ENCODE assay signal across 17 cellular contexts in the genomic region with DNA sequence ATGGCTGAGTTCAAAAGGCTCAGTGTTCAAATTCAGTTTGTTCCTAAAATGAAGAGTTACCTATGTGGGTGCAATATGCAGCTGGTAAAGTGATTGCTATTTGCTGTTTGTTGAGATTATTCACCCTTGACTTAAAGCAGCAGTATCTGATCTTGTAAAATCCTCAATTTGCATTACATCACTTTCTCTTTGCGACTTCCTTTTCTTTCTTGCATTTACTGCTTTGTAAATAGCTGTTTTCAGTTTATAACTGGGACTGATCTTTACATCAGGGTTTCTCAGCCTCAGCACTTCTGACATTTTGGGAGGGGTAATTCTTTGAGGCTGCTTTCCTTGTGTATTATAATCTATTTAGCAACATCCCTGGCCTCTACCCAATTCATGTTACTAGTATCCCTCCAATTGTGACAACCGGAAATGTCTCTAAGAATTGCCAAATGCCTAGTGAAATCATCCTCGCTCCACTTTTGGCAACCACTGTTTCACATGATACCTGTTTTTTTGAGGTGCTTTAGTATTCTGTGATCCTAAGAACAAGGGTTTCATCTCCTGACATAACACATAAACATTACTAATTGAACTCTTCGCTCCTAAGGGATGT.
DNase-seq lines count a peak whose midpoint lies in the region; ATAC-seq, FAIRE-seq and TF ChIP-seq lines count a peak whose summit lies in the region.
"Had no signal": no experiment of that assay in that cellular context is flagged by ENCODE, and none has a peak within 500 bp of the region (broad histone marks: within the 10 kb centered on the region; RNA-seq: fewer than 3 reads in every experiment).

No MANE protein-coding gene starts in this region.

- peak overlapping the region in 6 of 11 experiments; percentile 13 to 53 (median 32); a peak in 10 of 22 replicates for H3K4me2 ChIP-seq in BLaER1 treated with 17β-estradiol and CSF1 and Interleukin-3, amounts not matched to agents 10 nM and 100 nM

- H3K4me3 ChIP-seq in BLaER1 treated with 17β-estradiol and CSF1 and Interleukin-3, amounts not matched to agents 10 nM and 100 nM: no peak overlapping the region
- no peak overlapping the region for H3K4me3 ChIP-seq in LNCaP clone FGC (ENCODE audit: low read depth, low read length)
- H3K4me3 ChIP-seq: esophagus muscularis mucosa had no signal

- no peaks in the 10 kb centered on the region for H3K9me3 Mint-ChIP-seq in central memory CD8-positive, alpha-beta T cell
- H3K9me3 Mint-ChIP-seq: naive thymus-derived CD8-positive, alpha-beta T cell had no signal

- peaks cover 24% of the 10 kb centered on the region for H3K36me3 Mint-ChIP-seq in central memory CD8-positive, alpha-beta T cell (ENCODE audit: insufficient read depth)

- FAIRE-seq in RCC 7860 (lab: Jason Lieb, UNC): no peak
- no peak for FAIRE-seq in urothelium cell line (lab: Jason Lieb, UNC)

- TF ChIP-seq CTCF in LNCaP clone FGC (IDR thresholded peaks at IDR 0.05; ENCODE audit: control insufficient read depth, extremely low read depth, insufficient read depth): no peak

- no peak overlapping the region for H3K4me3 Mint-ChIP-seq in central memory CD8-positive, alpha-beta T cell
- H3K4me3 Mint-ChIP-seq: naive thymus-derived CD8-positive, alpha-beta T cell had no signal

- no peaks in the 10 kb centered on the region for H3K9me3 ChIP-seq in BLaER1 treated with 17β-estradiol and CSF1 and Interleukin-3, amounts not matched to agents 10 nM and 100 nM (replicated peaks in 1 of 11)
- H3K9me3 ChIP-seq: esophagus muscularis mucosa had no signal

- peaks cover 50 to 80% (median 61%) of the 10 kb centered on the region in 11 experiments for H3K36me3 ChIP-seq in BLaER1 treated with 17β-estradiol and CSF1 and Interleukin-3, amounts not matched to agents 10 nM and 100 nM

- peak; percentile 62 for ATAC-seq in GM18867 (IDR thresholded peaks at IDR 0.05; ENCODE audit: unreplicated experiment)
- no peak for ATAC-seq in central memory CD8-positive, alpha-beta T cell (replicated peaks; ENCODE audit: extremely low read depth, poor library complexity, severe bottlenecking)
- ATAC-seq in HG02759 (IDR thresholded peaks at IDR 0.05; ENCODE audit: unreplicated experiment): no peak
- ATAC-seq: naive thymus-derived CD8-positive, alpha-beta T cell had no signal

- H3K9ac ChIP-seq in BLaER1 treated with 17β-estradiol and CSF1 and Interleukin-3, amounts not matched to agents 10 nM and 100 nM: no peak overlapping the region

- DNase-seq in LNCaP clone FGC (ENCODE audit: low read depth): peak; percentile 74
- no peak for DNase-seq in central memory CD8-positive, alpha-beta T cell (ENCODE audit: low spot score in 2 of 2)
- DNase-seq in activated naive CD4-positive, alpha-beta T cell treated with anti-CD3 and anti-CD28 coated beads, Interleukin-2, amount 50 U/mL, for 16 hours: no peak
- no peak for DNase-seq in RCC 7860 (ENCODE audit: low spot score)
- no peak for DNase-seq in urothelium cell line (ENCODE audit: low spot score)
- DNase-seq: activated CD4-positive, alpha-beta T cell treated with anti-CD3 and anti-CD28 coated beads for 4 hours; cortex of kidney; hypothalamus; naive thymus-derived CD8-positive, alpha-beta T cell; NCI-H1048; stimulated activated CD4-positive, alpha-beta T cell treated with anti-CD3 and anti-CD28 coated beads, Interleukin-4, amount 100 ng/mL, for 1 hour; T-helper 1 cell; trophoblast cell had no signal

- H3K27ac Mint-ChIP-seq in central memory CD8-positive, alpha-beta T cell (ENCODE audit: low read depth): peak overlapping the region; percentile 74

- H3K4me1 ChIP-seq in BLaER1 treated with 17β-estradiol and CSF1 and Interleukin-3, amounts not matched to agents 10 nM and 100 nM: peaks cover 0 to 22% (median 8%) of the 10 kb centered on the region in 10 experiments; a peak in 11 of 20 replicates
- H3K4me1 ChIP-seq: esophagus muscularis mucosa had no signal

- no peaks in the 10 kb centered on the region for H3K27me3 ChIP-seq in BLaER1 treated with 17β-estradiol and CSF1 and Interleukin-3, amounts not matched to agents 10 nM and 100 nM
- H3K27me3 ChIP-seq: esophagus muscularis mucosa had no signal

- no peaks in the 10 kb centered on the region; a peak in 1 of 22 replicates for H4K20me1 ChIP-seq in BLaER1 treated with 17β-estradiol and CSF1 and Interleukin-3, amounts not matched to agents 10 nM and 100 nM

- peaks cover 4% of the 10 kb centered on the region for H3K4me1 Mint-ChIP-seq in central memory CD8-positive, alpha-beta T cell

- H3K27ac ChIP-seq in BLaER1 treated with 17β-estradiol and CSF1 and Interleukin-3, amounts not matched to agents 10 nM and 100 nM: peak overlapping the region in 5 of 11 experiments; percentile 10 to 40 (median 17); a peak in 7 of 22 replicates
- H3K27ac ChIP-seq: esophagus muscularis mucosa had no signal

- H3K27me3 Mint-ChIP-seq in central memory CD8-positive, alpha-beta T cell: no peaks in the 10 kb centered on the region
- H3K27me3 Mint-ChIP-seq: naive thymus-derived CD8-positive, alpha-beta T cell had no signal
